Comparison of ENCODE assay signal across 8 cellular contexts in genomic region chr6:124963416-124964083, GRCh38. TPM values are rescaled to one million over a fixed set of nuclear protein-coding genes. Genes with fewer than 3 reads are reported as not detected.
A peak's percentile ranks its signal among the peaks of the same experiment; 100 is the strongest.
DNase-seq lines count a peak whose midpoint lies in the region; ATAC-seq, FAIRE-seq and TF ChIP-seq lines count a peak whose summit lies in the region.

No MANE protein-coding gene starts in this region.

- H3K27me3 ChIP-seq in mammary epithelial cell (ENCODE audit: insufficient read depth, low read length) = no peaks in the 10 kb centered on the region
- H3K27me3 ChIP-seq in kidney epithelial cell (ENCODE audit: control insufficient read depth, insufficient read depth, low read length) = no peaks in the 10 kb centered on the region

- TSS peak; percentile 17 for BruUV-seq in mammary epithelial cell (replicated peaks; lab: Mats Ljungman, UMichigan)

- dilution Hi-C loops in mammary epithelial cell (cut with HindIII; ENCODE audit: low sequenced_read_pairs) = loop anchor here (5.0 to 25.0 kb wide), 2 partner anchors 84 to 149 kb away; no protein-coding TSS in a partner anchor

- peaks cover 9% of the 10 kb centered on the region for H3K36me3 ChIP-seq in mammary epithelial cell (ENCODE audit: insufficient read depth, low read length)
- H3K36me3 ChIP-seq in kidney epithelial cell (ENCODE audit: control insufficient read depth, insufficient read depth, low read length) = no peaks in the 10 kb centered on the region

- WGBS in mammary epithelial cell (ENCODE audit: low coverage, missing lambda C conversion rate) = 0% methylated on average over 9 of the region's 9 CpGs

- H3K4me3 ChIP-seq in mammary epithelial cell (replicated peaks in 1 of 3; ENCODE audit: insufficient read depth in 1 of 3, low read depth in 2 of 3, low read length in 3 of 3) = peak overlapping the region; percentile 74 to 87 (median 87)
- peak overlapping the region; percentile 86 for H3K4me3 ChIP-seq in kidney epithelial cell (ENCODE audit: low read depth, low read length)

- peaks cover 7% of the 10 kb centered on the region for H3K4me1 Mint-ChIP-seq in stimulated activated memory B cell treated with anti-CD40 and anti-IgM and Interleukin-4, amounts not matched to agents 10 μg/mL and 1 μg/mL and 100 μg/mL, for 72 hours

- no peaks in the 10 kb centered on the region for H3K36me3 Mint-ChIP-seq in stimulated activated memory B cell treated with anti-CD40 and anti-IgM and Interleukin-4, amounts not matched to agents 10 μg/mL and 1 μg/mL and 100 μg/mL, for 72 hours

- H3K9ac ChIP-seq in mammary epithelial cell (ENCODE audit: insufficient read depth, low read length) = peak overlapping the region; percentile 94

- peaks cover 2% of the 10 kb centered on the region for H4K20me1 ChIP-seq in mammary epithelial cell (ENCODE audit: insufficient read depth, low read length)

- no peak overlapping the region for H3K27ac Mint-ChIP-seq in stimulated activated memory B cell treated with anti-CD40 and anti-IgM and Interleukin-4, amounts not matched to agents 10 μg/mL and 1 μg/mL and 100 μg/mL, for 72 hours

- H3K4me1 ChIP-seq in mammary epithelial cell (ENCODE audit: insufficient read depth, low read length) = peaks cover 39% of the 10 kb centered on the region

- H2AFZ ChIP-seq in mammary epithelial cell (ENCODE audit: low read depth, low read length) = peak overlapping the region; percentile 40

- H3K9me3 Mint-ChIP-seq in stimulated activated memory B cell treated with anti-CD40 and anti-IgM and Interleukin-4, amounts not matched to agents 10 μg/mL and 1 μg/mL and 100 μg/mL, for 72 hours = peaks cover 5% of the 10 kb centered on the region

- H3K4me3 Mint-ChIP-seq in stimulated activated memory B cell treated with anti-CD40 and anti-IgM and Interleukin-4, amounts not matched to agents 10 μg/mL and 1 μg/mL and 100 μg/mL, for 72 hours = peak overlapping the region; percentile 5

- no peak for ATAC-seq in stimulated activated memory B cell treated with anti-CD40 and anti-IgM and Interleukin-4, amounts not matched to agents 10 μg/mL and 1 μg/mL and 100 μg/mL, for 72 hours
- ATAC-seq in GM18870 (IDR thresholded peaks at IDR 0.05; ENCODE audit: unreplicated experiment) = no peak
- ATAC-seq in HG02571 (IDR thresholded peaks at IDR 0.05; ENCODE audit: unreplicated experiment) = no peak

- peak; percentile 9 for FAIRE-seq in HTR-8/SVneo (lab: Jason Lieb, UNC)

- peak; percentile 38 for DNase-seq in Ammon's horn (ENCODE audit: low spot score)
- DNase-seq in HTR-8/SVneo (ENCODE audit: insufficient read length, low spot score) = peak; percentile 19
- no peak for DNase-seq in mammary epithelial cell
- DNase-seq in kidney epithelial cell (ENCODE audit: low read depth) = no peak
- no peak for DNase-seq in OCI-M2 (lab: John Stamatoyannopoulos, UW; ENCODE audit: unreplicated experiment)

- H3K4me2 ChIP-seq in mammary epithelial cell (ENCODE audit: insufficient read depth, low read depth, low read length) = peak overlapping the region; percentile 82

- in situ Hi-C loops in mammary epithelial cell (cut with MboI; ENCODE audit: low sequenced_read_pairs in 2 of 2) = loop anchor here in 1 of 2 donors (5.0 to 10.0 kb wide), 2 partner anchors 81 to 151 kb away; no protein-coding TSS in a partner anchor

- no peak for TF ChIP-seq CTCF in mammary epithelial cell (conservative IDR thresholded peaks at IDR 0.05 in 1 of 2, IDR thresholded peaks at IDR 0.05 in 1 of 2; ENCODE audit: extremely low read depth in 1 of 2, insufficient read depth in 1 of 2, low read depth in 1 of 2, low read length in 2 of 2)
- no peak for TF ChIP-seq CTCF in kidney epithelial cell (IDR thresholded peaks at IDR 0.05; ENCODE audit: insufficient read depth, low read length, poor library complexity, severe bottlenecking)

- H3K27me3 Mint-ChIP-seq in stimulated activated memory B cell treated with anti-CD40 and anti-IgM and Interleukin-4, amounts not matched to agents 10 μg/mL and 1 μg/mL and 100 μg/mL, for 72 hours = peaks cover 24% of the 10 kb centered on the region

- H3K79me2 ChIP-seq in mammary epithelial cell (ENCODE audit: insufficient read depth, low read length) = peaks cover 79% of the 10 kb centered on the region

- H3K27ac ChIP-seq in mammary epithelial cell (ENCODE audit: insufficient read depth, low read depth, low read length) = peak overlapping the region; percentile 87

- intact Hi-C loops in mammary epithelial cell (cut with micrococcal nuclease) = loop anchor here (1.0 to 5.0 kb wide), 5 partner anchors 51 to 339 kb away; partner anchors contain the start of gene HDDC2

- CTCF ChIA-PET in mammary epithelial cell (lab: Charles Lee; ENCODE audit: low non-redundant PET) = interaction anchor here (0.6 to 0.7 kb wide), 3 partner anchors 83 to 983 kb away, joined by 3 read pairs; no protein-coding TSS in a partner anchor

- H3K9me3 ChIP-seq in mammary epithelial cell (replicated peaks; ENCODE audit: insufficient read depth, low read length) = no peaks in the 10 kb centered on the region

RNA-seq across cellular contexts. Expression of gene RNF217, which starts 1.3 kb away (rescaled TPM):
- total RNA-seq in mammary epithelial cell (100 to 1,000 TPM in 1 of 2 donors, 10 to 100 TPM in 1; 53.9 to 103 TPM), kidney epithelial cell (22.1 and 23.8 TPM in 2 replicates)
- polyA plus RNA-seq in mammary epithelial cell = 25.5 TPM
- polyA minus RNA-seq in mammary epithelial cell = 54.8 TPM

Comparison
In these comparisons a context has a peak if more than half of its experiments do, and no peak if none do; other contexts are left out.
1. DNase-seq: peak in Ammon's horn (single experiment) and HTR-8/SVneo (single experiment); none in mammary epithelial cell (single experiment), kidney epithelial cell (single experiment) and OCI-M2 (single experiment).